In genomic region chr7:24825315-24825917, GRCh38 we compare ENCODE assay signal across 1 cellular context.
TF ChIP-seq lines count a peak whose summit lies in the region.

No MANE protein-coding gene starts in this region.

TF ChIP-seq in HepG2, 621 proteins besides CTCF, POLR2A, EP300 and RAD21 (continued from another document):
- no peak for TF ChIP-seq CREBL2 (CRISPR knock-in tag; IDR thresholded peaks at IDR 0.05; ENCODE audit: borderline replicate concordance)
- TF ChIP-seq PCBP2 (optimal IDR thresholded peaks at IDR 0.05; ENCODE audit: low read depth, low read length, poor library complexity, severe bottlenecking) = no peak
- no peak for TF ChIP-seq SAP130 (CRISPR knock-in tag; IDR thresholded peaks at IDR 0.05; ENCODE audit: low read depth)
- TF ChIP-seq HNF1B (CRISPR knock-in tag; IDR thresholded peaks at IDR 0.05) = no peak
- no peak for TF ChIP-seq TCF12 (IDR thresholded peaks at IDR 0.05)
- no peak for TF ChIP-seq TCF12 (CRISPR knock-in tag; IDR thresholded peaks at IDR 0.05)
- TF ChIP-seq IRX3 (CRISPR knock-in tag; IDR thresholded peaks at IDR 0.05; ENCODE audit: borderline replicate concordance, low read depth) = no peak
- no peak for TF ChIP-seq ADNP (CRISPR knock-in tag; IDR thresholded peaks at IDR 0.05)
- no peak for TF ChIP-seq ATF7-NPFF (CRISPR knock-in tag; IDR thresholded peaks at IDR 0.05; ENCODE audit: low read depth)
